Comparison of ENCODE assay signal across 29 cellular contexts in the genomic region with DNA sequence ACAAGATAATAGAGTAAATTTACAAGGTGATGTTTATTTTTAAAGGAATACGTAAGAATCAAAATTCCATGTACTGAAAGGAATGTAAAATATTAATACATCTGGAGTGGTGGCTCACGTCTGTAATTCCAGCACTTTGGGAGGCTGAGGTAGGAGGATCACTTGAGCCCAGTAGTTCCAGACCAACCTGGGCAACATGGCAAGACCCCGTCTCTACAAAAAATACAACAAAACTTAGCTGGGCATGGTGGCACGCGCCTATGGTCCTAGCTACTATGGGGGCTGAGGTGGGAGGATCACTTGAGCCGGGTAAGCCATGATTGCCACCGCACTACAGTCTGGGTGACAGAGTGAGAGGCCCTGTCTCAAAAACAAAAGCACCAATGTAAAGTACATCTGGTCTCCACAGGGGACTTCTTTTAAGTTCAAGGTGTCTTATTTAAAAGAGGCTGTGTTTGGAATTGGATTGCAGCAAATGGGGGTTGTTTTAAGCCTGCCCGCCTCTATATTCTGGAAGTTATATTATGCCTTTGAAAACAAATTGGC.
"Had no signal": no experiment of that assay in that cellular context is flagged by ENCODE, and none has a peak within 500 bp of the region (broad histone marks: within the 10 kb centered on the region; RNA-seq: fewer than 3 reads in every experiment).

No MANE protein-coding gene starts in this region.

- ATAC-seq: activated CD4-positive, alpha-beta T cell treated with anti-CD3 and anti-CD28 coated beads for 36 hours; activated T-cell treated with anti-CD3 and anti-CD28 coated beads, Interleukin-2, amount 50 U/mL, for 72 hours; body of pancreas; left lung; lower lobe of right lung; mucosa of descending colon; right cardiac atrium; stimulated activated naive CD8-positive, alpha-beta T cell treated with anti-CD3 and anti-CD28 coated beads, Interleukin-15, Interleukin-2, amounts not matched to agents 100 U/mL and 50 U/mL, for 24 hours had no signal

- H3K27me3 ChIP-seq: adrenal gland, body of pancreas, left lung, spleen, uterus had no signal

- DNase-seq: activated CD4-positive, alpha-beta T cell treated with anti-CD3 and anti-CD28 coated beads for 36 hours; activated CD4-positive, alpha-beta T cell treated with anti-CD3 and anti-CD28 coated beads, Interleukin-2, amount 50 U/mL, for 4 hours; activated CD4-positive, CD25-positive, alpha-beta regulatory T cell; activated naive CD4-positive, alpha-beta T cell; activated naive CD8-positive, alpha-beta T cell treated with anti-CD3 and anti-CD28 coated beads for 36 hours; activated T-cell treated with anti-CD3 and anti-CD28 coated beads for 4 hours; activated T-cell treated with anti-CD3 and anti-CD28 coated beads, Interleukin-2, amount 50 U/mL, for 72 hours; adrenal gland; aorta; body of pancreas; dermis blood vessel endothelial cell; effector CD4-positive, alpha-beta T cell; glutamatergic neuron; left lung; lower lobe of right lung; mesendoderm; mucosa of descending colon; posterior cingulate gyrus; right cardiac atrium; spleen; stimulated activated naive CD8-positive, alpha-beta T cell treated with anti-CD3 and anti-CD28 coated beads, Interleukin-15, Interleukin-2, amounts not matched to agents 100 U/mL and 50 U/mL, for 24 hours; uterus had no signal

- FAIRE-seq: colon, frontal cortex, islet of Langerhans had no signal

- H3K9me3 ChIP-seq: adrenal gland, body of pancreas, left lung, lower lobe of right lung, mucosa of descending colon, thoracic aorta, uterus had no signal

- H3K4me3 ChIP-seq: adrenal gland, body of pancreas, left lung, lower lobe of right lung, mucosa of descending colon, spleen, thoracic aorta, uterus had no signal

- H3K27ac Mint-ChIP-seq: activated CD4-positive, alpha-beta T cell treated with anti-CD3 and anti-CD28 coated beads for 36 hours; activated naive CD8-positive, alpha-beta T cell treated with anti-CD3 and anti-CD28 coated beads for 36 hours; activated T-cell treated with anti-CD3 and anti-CD28 coated beads, Interleukin-2, amount 50 U/mL, for 72 hours; nephron; T-helper 2 cell treated with Interferon-gamma antibody and Interleukin-4, amounts not matched to agents 5 μg/mL and 100 μg/mL, for 36 hours; type B pancreatic cell had no signal

- H3K27me3 Mint-ChIP-seq: activated CD4-positive, alpha-beta T cell treated with anti-CD3 and anti-CD28 coated beads for 36 hours; activated naive CD8-positive, alpha-beta T cell treated with anti-CD3 and anti-CD28 coated beads for 36 hours; type B pancreatic cell had no signal

- H3K4me3 Mint-ChIP-seq: activated CD4-positive, alpha-beta T cell treated with anti-CD3 and anti-CD28 coated beads for 36 hours; activated naive CD8-positive, alpha-beta T cell treated with anti-CD3 and anti-CD28 coated beads for 36 hours; activated T-cell treated with anti-CD3 and anti-CD28 coated beads, Interleukin-2, amount 50 U/mL, for 72 hours; nephron; T-helper 2 cell treated with Interferon-gamma antibody and Interleukin-4, amounts not matched to agents 5 μg/mL and 100 μg/mL, for 36 hours; type B pancreatic cell had no signal

- H3K27ac ChIP-seq: adrenal gland, body of pancreas, left lung, lower lobe of right lung, spleen, thoracic aorta, uterus had no signal

- H3K9me3 Mint-ChIP-seq: nephron had no signal

- H3K36me3 ChIP-seq: adrenal gland, left lung, lower lobe of right lung, thoracic aorta, uterus had no signal
